In the genomic region with DNA sequence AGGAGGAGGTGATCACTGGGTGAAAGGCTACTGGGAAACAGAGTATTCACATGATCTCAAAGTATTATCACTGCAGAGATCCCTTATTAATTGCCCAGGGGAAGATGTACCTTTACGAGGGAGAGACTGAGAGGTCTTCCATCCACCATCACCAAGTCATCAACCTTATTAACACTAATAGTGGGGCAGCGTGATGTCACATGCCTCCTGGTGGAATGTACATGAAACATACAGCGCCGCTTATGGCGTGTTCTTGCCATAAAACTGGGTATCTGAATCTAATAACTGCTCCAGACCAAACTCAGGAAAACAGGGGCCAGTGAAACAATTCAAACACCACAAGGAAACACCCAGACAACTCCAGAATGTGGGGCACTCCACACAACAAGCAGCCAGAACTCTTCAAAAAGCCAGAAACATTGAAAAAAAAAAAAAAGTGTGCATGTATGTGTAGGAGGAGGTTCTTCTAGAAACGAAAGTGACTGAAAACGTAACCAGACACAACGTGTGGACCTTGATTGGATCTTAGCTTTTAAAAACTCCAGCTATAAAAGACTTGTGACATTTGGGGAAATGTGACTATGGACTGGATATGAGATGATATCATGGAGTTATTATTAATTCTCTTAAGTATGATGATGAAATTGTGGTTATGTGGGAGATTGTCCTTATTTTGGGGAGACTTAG, we compare ENCODE assay signal across 9 cellular contexts. TPM values are rescaled to one million over a fixed set of nuclear protein-coding genes. Genes with fewer than 3 reads are reported as not detected.
DNase-seq lines count a peak whose midpoint lies in the region; ATAC-seq lines count a peak whose summit lies in the region.
"Had no signal": no experiment of that assay in that cellular context is flagged by ENCODE, and none has a peak within 500 bp of the region (broad histone marks: within the 10 kb centered on the region; RNA-seq: fewer than 3 reads in every experiment).

No MANE protein-coding gene starts in this region.

- peaks cover 10% of the 10 kb centered on the region for H3K36me3 Mint-ChIP-seq in activated naive CD4-positive, alpha-beta T cell treated with anti-CD3 and anti-CD28 coated beads, Interleukin-2, amount 50 U/mL, for 24 hours

- peak overlapping the region; percentile 62 for H3K4me3 Mint-ChIP-seq in activated naive CD4-positive, alpha-beta T cell treated with anti-CD3 and anti-CD28 coated beads, Interleukin-2, amount 50 U/mL, for 24 hours

- no peaks in the 10 kb centered on the region for H3K27me3 Mint-ChIP-seq in activated naive CD4-positive, alpha-beta T cell treated with anti-CD3 and anti-CD28 coated beads, Interleukin-2, amount 50 U/mL, for 24 hours

- H3K23ac ChIP-seq in mesendoderm (ENCODE audit: low read length): no peak overlapping the region

- H2BK5ac ChIP-seq in mesendoderm (ENCODE audit: low read length): no peak overlapping the region

- no peak overlapping the region for H2AK5ac ChIP-seq in mesendoderm (ENCODE audit: low read length)

- peak; percentile 18 for DNase-seq in AML-193 (lab: John Stamatoyannopoulos, UW)
- DNase-seq in KBM-7: peak; percentile 77
- peak; percentile 7 for DNase-seq in mesendoderm
- DNase-seq in activated gamma-delta T cell (lab: John Stamatoyannopoulos, UW): no peak
- DNase-seq: NCI-H446 treated with DMSO at 0.1 percent for 48 hours had no signal

- H3K4me3 ChIP-seq in mesendoderm (ENCODE audit: low read length): no peak overlapping the region

- H2BK120ac ChIP-seq in mesendoderm (ENCODE audit: low read depth, low read length): no peak overlapping the region

- peak overlapping the region; percentile 56 for H3K27ac Mint-ChIP-seq in activated naive CD4-positive, alpha-beta T cell treated with anti-CD3 and anti-CD28 coated beads, Interleukin-2, amount 50 U/mL, for 24 hours

- peaks cover 16% of the 10 kb centered on the region for H3K79me1 ChIP-seq in mesendoderm (ENCODE audit: low read length)

- H3K79me2 ChIP-seq in mesendoderm (ENCODE audit: control insufficient read depth, insufficient read depth, low read length): peaks cover 3% of the 10 kb centered on the region

- H3K4me1 Mint-ChIP-seq in activated naive CD4-positive, alpha-beta T cell treated with anti-CD3 and anti-CD28 coated beads, Interleukin-2, amount 50 U/mL, for 24 hours: peaks cover 70% of the 10 kb centered on the region

- no peaks in the 10 kb centered on the region for H3K4me1 ChIP-seq in mesendoderm (ENCODE audit: control insufficient read depth, low read depth, low read length)

- H4K8ac ChIP-seq in mesendoderm (ENCODE audit: low read depth, low read length): no peak overlapping the region

- H3K9me3 Mint-ChIP-seq in activated naive CD4-positive, alpha-beta T cell treated with anti-CD3 and anti-CD28 coated beads, Interleukin-2, amount 50 U/mL, for 24 hours: no peaks in the 10 kb centered on the region

- no peak overlapping the region for H3K4ac ChIP-seq in mesendoderm (ENCODE audit: low read depth, low read length)

- no peak overlapping the region for H3K4me2 ChIP-seq in mesendoderm (ENCODE audit: low read length)

- H3K18ac ChIP-seq in mesendoderm (ENCODE audit: low read length): no peak overlapping the region

- H3K36me3 ChIP-seq in mesendoderm (ENCODE audit: control insufficient read depth, insufficient read depth, low read length): no peaks in the 10 kb centered on the region

- H4K5ac ChIP-seq in mesendoderm (ENCODE audit: low read length): no peak overlapping the region

- no peak overlapping the region for H3K9ac ChIP-seq in mesendoderm (ENCODE audit: low read length)

- H3K56ac ChIP-seq in mesendoderm (ENCODE audit: low read length): no peak overlapping the region

- no peaks in the 10 kb centered on the region for H3K27me3 ChIP-seq in mesendoderm (ENCODE audit: insufficient read depth, low read length, poor library complexity)

- WGBS in mesendoderm (ENCODE audit: extremely low coverage, insufficient coverage, low lambda C conversion rate): no CpG with 5 or more reads among the region's 8 CpGs

- in situ Hi-C loops in KBM-7 (cut with MboI; ENCODE audit: low pct_unique_long_range_greater_than_20kb, low sequenced_read_pairs): no loop called here

- H2BK15ac ChIP-seq in mesendoderm (replicated peaks; ENCODE audit: low read depth): no peak overlapping the region

- H3K27ac ChIP-seq in mesendoderm (ENCODE audit: low read depth, low read length): no peak overlapping the region

- ATAC-seq in HG02678 (IDR thresholded peaks at IDR 0.05; ENCODE audit: unreplicated experiment) (no peak), GM21515 (IDR thresholded peaks at IDR 0.05; ENCODE audit: unreplicated experiment) (no peak), HG02885 (IDR thresholded peaks at IDR 0.05; ENCODE audit: poor library complexity, unreplicated experiment) (no peak)

RNA-seq across cellular contexts. Expression of a gene that starts 4.6 kb away (rescaled TPM):
- 19.3 TPM for polyA plus RNA-seq in mesendoderm (2013, experiment 1 of 2)
- polyA plus RNA-seq in mesendoderm (2013, experiment 2 of 2): 20.8 TPM

RNA-seq across cellular contexts. Expression of a gene that starts 57.9 kb away (rescaled TPM):
- 2.3 TPM for polyA plus RNA-seq in mesendoderm (2013, experiment 1 of 2)
- 1.4 TPM for polyA plus RNA-seq in mesendoderm (2013, experiment 2 of 2)
